Comparison of ENCODE assay signal across 10 cellular contexts in genomic region chr10:97850446-97850845, GRCh38. TPM values are rescaled to one million over a fixed set of nuclear protein-coding genes. Genes with fewer than 3 reads are reported as not detected.
DNase-seq lines count a peak whose midpoint lies in the region; ATAC-seq lines count a peak whose summit lies in the region.
"Had no signal": no experiment of that assay in that cellular context is flagged by ENCODE, and none has a peak within 500 bp of the region (broad histone marks: within the 10 kb centered on the region; RNA-seq: fewer than 3 reads in every experiment).

No MANE protein-coding gene starts in this region.

- H3K36me3 Mint-ChIP-seq in activated naive CD8-positive, alpha-beta T cell treated with anti-CD3 and anti-CD28 coated beads for 36 hours: no peaks in the 10 kb centered on the region
- H3K36me3 Mint-ChIP-seq in naive thymus-derived CD8-positive, alpha-beta T cell: peaks cover 0 to 3% (median 0%) of the 10 kb centered on the region in 3 donors

- H3K4me3 Mint-ChIP-seq in activated naive CD8-positive, alpha-beta T cell treated with anti-CD3 and anti-CD28 coated beads for 36 hours: peak overlapping the region; percentile 79
- H3K4me3 Mint-ChIP-seq in naive thymus-derived CD8-positive, alpha-beta T cell: peak overlapping the region; percentile 80 to 95 (median 88)

- peak; percentile 11 to 43 for ATAC-seq in naive thymus-derived CD8-positive, alpha-beta T cell
- no peak for ATAC-seq in GM18909 (IDR thresholded peaks at IDR 0.05; ENCODE audit: poor library complexity, unreplicated experiment)

- peak overlapping the region; percentile 55 for H3K27ac Mint-ChIP-seq in activated naive CD8-positive, alpha-beta T cell treated with anti-CD3 and anti-CD28 coated beads for 36 hours
- peak overlapping the region in 9 of 10 donors; percentile 69 to 86 (median 81) for H3K27ac Mint-ChIP-seq in naive thymus-derived CD8-positive, alpha-beta T cell

- peaks cover 3% of the 10 kb centered on the region for H3K27me3 Mint-ChIP-seq in activated naive CD8-positive, alpha-beta T cell treated with anti-CD3 and anti-CD28 coated beads for 36 hours
- H3K27me3 Mint-ChIP-seq in naive thymus-derived CD8-positive, alpha-beta T cell: peaks cover 0 to 3% (median 0%) of the 10 kb centered on the region in 5 donors

- DNase-seq in CD1c-positive myeloid dendritic cell (ENCODE audit: extremely low spot score) (peak; percentile 43), Daoy (ENCODE audit: low read depth) (peak; percentile 23), GM03348 (ENCODE audit: low spot score) (no peak)
- DNase-seq in activated naive CD8-positive, alpha-beta T cell treated with anti-CD3 and anti-CD28 coated beads for 36 hours: peak; percentile 30
- peak in 7 of 10 donors; percentile 9 to 45 (median 24) for DNase-seq in naive thymus-derived CD8-positive, alpha-beta T cell
- no peak for DNase-seq in stimulated activated CD4-positive, alpha-beta T cell treated with anti-CD3 and anti-CD28 coated beads, Interleukin-12 subunit alpha, Interleukin-12 subunit beta, amount 100 ng/mL, for 4 hours
- no peak for DNase-seq in effector CD4-positive, alpha-beta T cell
- DNase-seq: brain microvascular endothelial cell, RPMI8226 had no signal

- H3K4me1 Mint-ChIP-seq in activated naive CD8-positive, alpha-beta T cell treated with anti-CD3 and anti-CD28 coated beads for 36 hours: peaks cover 34% of the 10 kb centered on the region
- peaks cover 32 to 41% (median 40%) of the 10 kb centered on the region in 4 donors for H3K4me1 Mint-ChIP-seq in naive thymus-derived CD8-positive, alpha-beta T cell

- POLR2A ChIA-PET in naive thymus-derived CD8-positive, alpha-beta T cell (lab: Charles Lee): interaction anchor here (0.7 to 4.2 kb wide), 10 partner anchors 18 to 284 kb away, joined by 3 to 30 read pairs (median 4); partner anchors contain the start of genes AVPI1, R3HCC1L, SFRP5 and ZFYVE27

- H3K9me3 Mint-ChIP-seq in activated naive CD8-positive, alpha-beta T cell treated with anti-CD3 and anti-CD28 coated beads for 36 hours: no peaks in the 10 kb centered on the region
- H3K9me3 Mint-ChIP-seq in naive thymus-derived CD8-positive, alpha-beta T cell: no peaks in the 10 kb centered on the region

RNA-seq across cellular contexts. Expression of gene GOLGA7B, which starts 0.8 kb away (rescaled TPM):
- total RNA-seq in Daoy (2014; rRNA removed; shearing (Covaris generic)): 1.3 and 2.0 TPM in 2 replicates
- total RNA-seq in activated naive CD8-positive, alpha-beta T cell treated with anti-CD3 and anti-CD28 coated beads for 36 hours: under 1 TPM; 0.80 to 0.90 TPM
- 1 to 10 TPM; 5.5 to 8.1 TPM for total RNA-seq in naive thymus-derived CD8-positive, alpha-beta T cell
- under 1 TPM; 0.35 to 0.61 (median 0.44) TPM for polyA plus RNA-seq in naive thymus-derived CD8-positive, alpha-beta T cell

Comparison
In these comparisons a context has a peak if more than half of its experiments do, and no peak if none do; other contexts are left out.
1. DNase-seq: peak in CD1c-positive myeloid dendritic cell (single experiment), Daoy (single experiment), activated naive CD8-positive, alpha-beta T cell treated with anti-CD3 and anti-CD28 coated beads for 36 hours (single experiment) and naive thymus-derived CD8-positive, alpha-beta T cell (7 of 10); none in GM03348 (single experiment), stimulated activated CD4-positive, alpha-beta T cell treated with anti-CD3 and anti-CD28 coated beads, Interleukin-12 subunit alpha, Interleukin-12 subunit beta, amount 100 ng/mL, for 4 hours (single experiment) and effector CD4-positive, alpha-beta T cell (single experiment).